In genomic region chr6:84037425-84038089, GRCh38 we compare ENCODE assay signal across 31 cellular contexts. TPM values are rescaled to one million over a fixed set of nuclear protein-coding genes. Genes with fewer than 3 reads are reported as not detected.
"Had no signal": no experiment of that assay in that cellular context is flagged by ENCODE, and none has a peak within 500 bp of the region (broad histone marks: within the 10 kb centered on the region; RNA-seq: fewer than 3 reads in every experiment).

No MANE protein-coding gene starts in this region.

- H3K9me2 ChIP-seq: SK-N-SH had no signal

- H3K9me3 ChIP-seq: MG63, SJSA1, SK-N-SH had no signal

- H3K9me3 Mint-ChIP-seq: activated B cell treated with CpG ODN at 0.5 μM for 24 hours; activated CD4-positive, alpha-beta memory T cell treated with anti-CD3 and anti-CD28 coated beads, Interleukin-2, amount 10 ng/mL, durations not matched to agents 7 days and 5 days; activated naive CD4-positive, alpha-beta T cell treated with anti-CD3 and anti-CD28 coated beads, Interleukin-2, amount 10 ng/mL, durations not matched to agents 7 days and 5 days; T-helper 2 cell treated with Interferon-gamma antibody and Interleukin-4, amounts not matched to agents 5 μg/mL and 100 μg/mL, for 36 hours had no signal

- H3K9ac ChIP-seq: SK-N-SH had no signal

- H3K4me2 ChIP-seq: SK-N-SH had no signal

- H3K27me3 ChIP-seq: cardiac muscle cell, MG63 had no signal

- H3K4me3 ChIP-seq: cardiac muscle cell, MG63, SJSA1 had no signal

- H3K27ac ChIP-seq: cardiac muscle cell, SJSA1 had no signal

- H3K27ac Mint-ChIP-seq: activated B cell treated with CpG ODN at 0.5 μM for 24 hours; activated CD4-positive, alpha-beta memory T cell treated with anti-CD3 and anti-CD28 coated beads, Interleukin-2, amount 10 ng/mL, durations not matched to agents 7 days and 5 days; activated CD8-positive, alpha-beta memory T cell treated with anti-CD3 and anti-CD28 coated beads, Interleukin-2, amount 10 ng/mL, durations not matched to agents 7 days and 5 days; activated naive CD4-positive, alpha-beta T cell treated with anti-CD3 and anti-CD28 coated beads, Interleukin-2, amount 10 ng/mL, durations not matched to agents 7 days and 5 days; activated naive CD8-positive, alpha-beta T cell; activated naive CD8-positive, alpha-beta T cell treated with anti-CD3 and anti-CD28 coated beads, Interleukin-2, amount 50 U/mL, for 24 hours; T-helper 1 cell treated with Interleukin-12 subunit alpha and Interleukin-12 subunit beta and Interleukin-4 antibody, amounts not matched to agents 30 μg/mL and 1 μg/mL, for 36 hours; T-helper 2 cell treated with Interferon-gamma antibody and Interleukin-4, amounts not matched to agents 5 μg/mL and 100 μg/mL, for 36 hours had no signal

- H3K4me1 Mint-ChIP-seq: activated CD4-positive, alpha-beta memory T cell treated with anti-CD3 and anti-CD28 coated beads, Interleukin-2, amount 10 ng/mL, durations not matched to agents 7 days and 5 days; activated naive CD4-positive, alpha-beta T cell treated with anti-CD3 and anti-CD28 coated beads, Interleukin-2, amount 10 ng/mL, durations not matched to agents 7 days and 5 days; activated naive CD8-positive, alpha-beta T cell treated with anti-CD3 and anti-CD28 coated beads, Interleukin-2, amount 50 U/mL, for 24 hours had no signal

- ATAC-seq: activated CD8-positive, alpha-beta memory T cell treated with anti-CD3 and anti-CD28 coated beads, Interleukin-2, amount 10 ng/mL, durations not matched to agents 7 days and 5 days; activated naive CD8-positive, alpha-beta T cell treated with anti-CD3 and anti-CD28 coated beads, Interleukin-2, amount 50 U/mL, for 24 hours; Panc1 had no signal

- H3K4me3 Mint-ChIP-seq: activated B cell treated with CpG ODN at 0.5 μM for 24 hours; activated CD4-positive, alpha-beta memory T cell treated with anti-CD3 and anti-CD28 coated beads, Interleukin-2, amount 10 ng/mL, durations not matched to agents 7 days and 5 days; activated CD8-positive, alpha-beta memory T cell treated with anti-CD3 and anti-CD28 coated beads, Interleukin-2, amount 10 ng/mL, durations not matched to agents 7 days and 5 days; activated naive CD4-positive, alpha-beta T cell treated with anti-CD3 and anti-CD28 coated beads, Interleukin-2, amount 10 ng/mL, durations not matched to agents 7 days and 5 days; activated naive CD8-positive, alpha-beta T cell; activated naive CD8-positive, alpha-beta T cell treated with anti-CD3 and anti-CD28 coated beads, Interleukin-2, amount 50 U/mL, for 24 hours; T-helper 1 cell treated with Interleukin-12 subunit alpha and Interleukin-12 subunit beta and Interleukin-4 antibody, amounts not matched to agents 30 μg/mL and 1 μg/mL, for 36 hours; T-helper 2 cell treated with Interferon-gamma antibody and Interleukin-4, amounts not matched to agents 5 μg/mL and 100 μg/mL, for 36 hours had no signal

- H3K36me3 Mint-ChIP-seq: activated CD8-positive, alpha-beta memory T cell treated with anti-CD3 and anti-CD28 coated beads, Interleukin-2, amount 10 ng/mL, durations not matched to agents 7 days and 5 days; activated naive CD4-positive, alpha-beta T cell treated with anti-CD3 and anti-CD28 coated beads, Interleukin-2, amount 10 ng/mL, durations not matched to agents 7 days and 5 days; activated naive CD8-positive, alpha-beta T cell had no signal

- DNase-seq: activated B cell treated with CpG ODN at 0.5 μM for 24 hours; activated CD4-positive, alpha-beta memory T cell treated with anti-CD3 and anti-CD28 coated beads, Interleukin-2, amount 10 ng/mL, durations not matched to agents 7 days and 5 days; activated CD4-positive, alpha-beta T cell treated with anti-CD3 and anti-CD28 coated beads for 1 hour; activated CD4-positive, alpha-beta T cell treated with anti-CD3 and anti-CD28 coated beads for 48 hours; activated CD8-positive, alpha-beta memory T cell treated with anti-CD3 and anti-CD28 coated beads for 24 hours; activated CD8-positive, alpha-beta memory T cell treated with anti-CD3 and anti-CD28 coated beads, Interleukin-2, amount 10 ng/mL, durations not matched to agents 7 days and 5 days; activated CD8-positive, alpha-beta memory T cell treated with anti-CD3 and anti-CD28 coated beads, Interleukin-2, amount 50 U/mL, for 48 hours; activated effector memory CD4-positive, alpha-beta T cell treated with Interleukin-2 at 50 U/mL for 16 hours; activated naive CD4-positive, alpha-beta T cell treated with anti-CD3 and anti-CD28 coated beads, Interleukin-2, amount 10 ng/mL, durations not matched to agents 7 days and 5 days; activated naive CD8-positive, alpha-beta T cell treated with anti-CD3 and anti-CD28 coated beads, Interleukin-2, amount 50 U/mL, for 24 hours; activated T-cell treated with anti-CD3 and anti-CD28 coated beads, Interleukin-2, amount 50 U/mL, for 48 hours; anterior cingulate cortex; Kasumi-1; KG1; MG63; NCI-H1048; NCI-H1105 treated with DMSO at 0.1 percent for 48 hours; NCI-H1436; NCI-H1694; NCI-H1930; NCI-H2081 treated with DMSO at 0.1 percent for 48 hours; NCI-H226; NCI-H524 treated with DMSO at 0.1 percent for 48 hours; SHP77 treated with DMSO at 0.1 percent for 48 hours; SK-N-SH had no signal

- H3K36me3 ChIP-seq: cardiac muscle cell, MG63, SJSA1 had no signal

RNA-seq across cellular contexts. Expression of gene MRAP2, which starts 4.0 kb away (rescaled TPM):
- total RNA-seq: activated B cell treated with CpG ODN at 0.5 μM for 24 hours; activated CD4-positive, alpha-beta memory T cell treated with anti-CD3 and anti-CD28 coated beads, Interleukin-2, amount 10 ng/mL, durations not matched to agents 7 days and 5 days; activated CD8-positive, alpha-beta memory T cell treated with anti-CD3 and anti-CD28 coated beads, Interleukin-2, amount 10 ng/mL, durations not matched to agents 7 days and 5 days; SJSA1 had no signal
